Comparison of ENCODE assay signal across 1 cellular context in the genomic region with DNA sequence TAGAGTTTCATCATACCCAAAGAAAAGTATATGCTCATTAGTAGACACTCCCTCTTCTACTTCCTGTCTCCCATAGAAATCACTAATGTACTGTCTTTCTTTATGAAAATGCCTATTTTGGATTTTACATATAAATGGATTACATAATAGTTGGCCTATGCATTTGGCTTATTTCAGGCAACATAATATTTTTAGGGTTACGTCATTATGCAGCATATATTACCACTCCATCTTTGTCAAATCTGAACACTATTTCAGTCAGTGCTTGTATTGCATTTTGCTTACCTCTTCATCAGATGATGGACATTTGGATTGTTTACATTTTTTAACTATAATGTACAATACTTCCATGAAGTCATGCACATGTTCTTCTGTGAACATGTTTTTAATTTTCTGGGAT.
TF ChIP-seq lines count a peak whose summit lies in the region.

No MANE protein-coding gene starts in this region.

TF ChIP-seq in HepG2, 621 proteins besides CTCF, POLR2A, EP300 and RAD21 (continued from another document):
- TF ChIP-seq, protein P1, sequence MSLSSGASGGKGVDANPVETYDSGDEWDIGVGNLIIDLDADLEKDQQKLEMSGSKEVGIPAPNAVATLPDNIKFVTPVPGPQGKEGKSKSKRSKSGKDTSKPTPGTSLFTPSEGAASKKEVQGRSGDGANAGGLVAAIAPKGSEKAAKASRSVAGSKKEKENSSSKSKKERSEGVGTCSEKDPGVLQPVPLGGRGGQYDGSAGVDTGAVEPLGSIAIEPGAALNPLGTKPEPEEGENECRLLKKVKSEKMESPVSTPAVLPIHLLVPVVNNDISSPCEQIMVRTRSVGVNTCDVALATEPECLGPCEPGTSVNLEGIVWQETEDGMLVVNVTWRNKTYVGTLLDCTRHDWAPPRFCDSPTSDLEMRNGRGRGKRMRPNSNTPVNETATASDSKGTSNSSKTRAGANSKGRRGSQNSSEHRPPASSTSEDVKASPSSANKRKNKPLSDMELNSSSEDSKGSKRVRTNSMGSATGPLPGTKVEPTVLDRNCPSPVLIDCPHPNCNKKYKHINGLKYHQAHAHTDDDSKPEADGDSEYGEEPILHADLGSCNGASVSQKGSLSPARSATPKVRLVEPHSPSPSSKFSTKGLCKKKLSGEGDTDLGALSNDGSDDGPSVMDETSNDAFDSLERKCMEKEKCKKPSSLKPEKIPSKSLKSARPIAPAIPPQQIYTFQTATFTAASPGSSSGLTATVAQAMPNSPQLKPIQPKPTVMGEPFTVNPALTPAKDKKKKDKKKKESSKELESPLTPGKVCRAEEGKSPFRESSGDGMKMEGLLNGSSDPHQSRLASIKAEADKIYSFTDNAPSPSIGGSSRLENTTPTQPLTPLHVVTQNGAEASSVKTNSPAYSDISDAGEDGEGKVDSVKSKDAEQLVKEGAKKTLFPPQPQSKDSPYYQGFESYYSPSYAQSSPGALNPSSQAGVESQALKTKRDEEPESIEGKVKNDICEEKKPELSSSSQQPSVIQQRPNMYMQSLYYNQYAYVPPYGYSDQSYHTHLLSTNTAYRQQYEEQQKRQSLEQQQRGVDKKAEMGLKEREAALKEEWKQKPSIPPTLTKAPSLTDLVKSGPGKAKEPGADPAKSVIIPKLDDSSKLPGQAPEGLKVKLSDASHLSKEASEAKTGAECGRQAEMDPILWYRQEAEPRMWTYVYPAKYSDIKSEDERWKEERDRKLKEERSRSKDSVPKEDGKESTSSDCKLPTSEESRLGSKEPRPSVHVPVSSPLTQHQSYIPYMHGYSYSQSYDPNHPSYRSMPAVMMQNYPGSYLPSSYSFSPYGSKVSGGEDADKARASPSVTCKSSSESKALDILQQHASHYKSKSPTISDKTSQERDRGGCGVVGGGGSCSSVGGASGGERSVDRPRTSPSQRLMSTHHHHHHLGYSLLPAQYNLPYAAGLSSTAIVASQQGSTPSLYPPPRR (CRISPR knock-in tag; IDR thresholded peaks at IDR 0.05; ENCODE audit: borderline replicate concordance), result no peak
- TF ChIP-seq MAZ (IDR thresholded peaks at IDR 0.05; ENCODE audit: borderline replicate concordance, low read depth, low read length) (no peak), MAZ (CRISPR knock-in tag; IDR thresholded peaks at IDR 0.05; ENCODE audit: low read depth) (no peak)
